8 cellular contexts compared by ENCODE assay signal in genomic region chr4:153152453-153153338, GRCh38. TPM values are rescaled to one million over a fixed set of nuclear protein-coding genes. Genes with fewer than 3 reads are reported as not detected.
DNase-seq lines count a peak whose midpoint lies in the region; ATAC-seq, FAIRE-seq and TF ChIP-seq lines count a peak whose summit lies in the region.

No MANE protein-coding gene starts in this region.

- ATAC-seq in HG02763 (IDR thresholded peaks at IDR 0.05; ENCODE audit: unreplicated experiment) (peak; percentile 14), HepG2 (peak; percentile 63), GM21526 (IDR thresholded peaks at IDR 0.05; ENCODE audit: low FRiP score, unreplicated experiment) (no peak)

- intact Hi-C loops in HepG2 (cut with micrococcal nuclease; ENCODE audit: unreplicated experiment): no loop called here

- TF ChIP-seq EP300 in HepG2 (IDR thresholded peaks at IDR 0.05; ENCODE audit: low read depth in 2 of 2, low read length in 2 of 2): no peak
- TF ChIP-seq EP300 in HepG2 (CRISPR knock-in tag; IDR thresholded peaks at IDR 0.05; ENCODE audit: borderline replicate concordance): no peak

- no TSS peak for BruUV-seq in HepG2 (replicated peaks; lab: Mats Ljungman, UMichigan)

- peaks cover 18% of the 10 kb centered on the region for H3K4me1 ChIP-seq in HepG2 (ENCODE audit: insufficient read depth, low read length)

- no peaks in the 10 kb centered on the region for H4K20me1 ChIP-seq in HepG2 (ENCODE audit: insufficient read depth, low read length)

- WGBS in HepG2 (ENCODE audit: low lambda C conversion rate): 20% methylated on average over 28 of the region's 45 CpGs

- no peak overlapping the region for H3K27ac ChIP-seq in HepG2 (ENCODE audit: extremely low read length, insufficient read depth, low read length)

- FAIRE-seq in HepG2 (lab: Jason Lieb, UNC): no peak

- no peak overlapping the region for H3K9ac ChIP-seq in HepG2 (ENCODE audit: insufficient read depth, low read depth, low read length)

- CTCF ChIA-PET in HepG2 (lab: Yijun Ruan, JAX; ENCODE audit: low intra/inter-chr PET ratio, low total read pairs): no interaction called here

- TF ChIP-seq CTCF in HepG2 (CRISPR knock-in tag; IDR thresholded peaks at IDR 0.05): no peak

- H2AFZ ChIP-seq in HepG2 (ENCODE audit: low read length): no peak overlapping the region

- no peak for TF ChIP-seq RAD21 in HepG2 (CRISPR knock-in tag; IDR thresholded peaks at IDR 0.05)

- no peaks in the 10 kb centered on the region for H3K9me3 ChIP-seq in HepG2 (ENCODE audit: low read length)

- no peaks in the 10 kb centered on the region for H3K36me3 ChIP-seq in HepG2 (replicated peaks in 1 of 2; ENCODE audit: control insufficient read depth in 1 of 2, insufficient read depth in 2 of 2, low read length in 2 of 2)

- H3K27me3 ChIP-seq in HepG2 (ENCODE audit: control insufficient read depth in 1 of 2, insufficient read depth in 2 of 2, low read length in 2 of 2): peaks cover 6 to 47% of the 10 kb centered on the region in 2 experiments

- peak overlapping the region; percentile 83 for H3K4me2 ChIP-seq in HepG2 (ENCODE audit: low read depth, low read length)

- peak overlapping the region; percentile 31 to 67 (median 50); a peak in 4 of 6 replicates for H3K4me3 ChIP-seq in HepG2 (replicated peaks in 1 of 3; ENCODE audit: insufficient read depth in 1 of 3, low read depth in 2 of 3, low read length in 3 of 3)

- peak; percentile 19 for DNase-seq in GM03348 (ENCODE audit: low spot score)
- peak; percentile 22 for DNase-seq in NCI-H187 treated with DMSO at 0.1 percent for 48 hours (lab: John Stamatoyannopoulos, UW)
- peak; percentile 37 for DNase-seq in activated CD4-positive, alpha-beta T cell treated with anti-CD3 and anti-CD28 coated beads for 1 hour
- DNase-seq in cerebellar cortex (ENCODE audit: low spot score): peak; percentile 44
- no peak for DNase-seq in HepG2 (ENCODE audit: low spot score)
- DNase-seq in stimulated activated CD4-positive, alpha-beta T cell treated with anti-CD3 and anti-CD28 coated beads, Interleukin-4, amount 100 ng/mL, for 24 hours: peak; percentile 73

- no peaks in the 10 kb centered on the region for H3K79me2 ChIP-seq in HepG2 (ENCODE audit: insufficient read depth, low read length)

- TF ChIP-seq POLR2A in HepG2 (IDR thresholded peaks at IDR 0.05; ENCODE audit: insufficient read depth in 1 of 2, low read depth in 2 of 2, low read length in 2 of 2): no peak

- in situ Hi-C loops in HepG2 (cut with HindIII; ENCODE audit: extremely low pct_ligation_motif_present, low pct_unique_long_range_greater_than_20kb): loop anchor here (10.0 kb wide), 1 partner anchor 422 kb away; no protein-coding TSS in a partner anchor

- POLR2A ChIA-PET in HepG2 (lab: Yijun Ruan, JAX): no interaction called here

TF ChIP-seq in HepG2, 621 proteins besides CTCF, POLR2A, EP300 and RAD21 (continues in another document):
- TF ChIP-seq, protein P1, sequence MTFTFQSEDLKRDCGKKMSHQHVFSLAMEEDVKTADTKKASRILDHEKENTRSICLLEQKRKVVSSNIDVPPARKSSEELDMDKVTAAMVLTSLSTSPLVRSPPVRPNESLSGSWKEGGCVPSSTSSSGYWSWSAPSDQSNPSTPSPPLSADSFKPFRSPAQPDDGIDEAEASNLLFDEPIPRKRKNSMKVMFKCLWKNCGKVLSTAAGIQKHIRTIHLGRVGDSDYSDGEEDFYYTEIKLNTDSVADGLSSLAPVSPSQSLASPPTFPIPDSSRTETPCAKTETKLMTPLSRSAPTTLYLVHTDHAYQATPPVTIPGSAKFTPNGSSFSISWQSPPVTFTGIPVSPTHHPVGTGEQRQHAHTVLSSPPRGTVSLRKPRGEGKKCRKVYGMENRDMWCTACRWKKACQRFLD (CRISPR knock-in tag; IDR thresholded peaks at IDR 0.05; ENCODE audit: borderline replicate concordance): no peak
- TF ChIP-seq ZBTB42 (CRISPR knock-in tag; IDR thresholded peaks at IDR 0.05) (no peak), ZNF691 (CRISPR knock-in tag; IDR thresholded peaks at IDR 0.05; ENCODE audit: borderline replicate concordance, low read depth) (no peak), ZNF605 (CRISPR knock-in tag; IDR thresholded peaks at IDR 0.05) (0 out of 2 replicates have a peak, but pooled peaks have one; percentile 26), GABPB1 (CRISPR knock-in tag; IDR thresholded peaks at IDR 0.05) (no peak), ZBTB37 (CRISPR knock-in tag; IDR thresholded peaks at IDR 0.05) (no peak), ZFP36L1 (CRISPR knock-in tag; IDR thresholded peaks at IDR 0.05) (no peak), KLF9 (CRISPR knock-in tag; IDR thresholded peaks at IDR 0.05; ENCODE audit: low read depth) (no peak), ZNF281 (CRISPR knock-in tag; IDR thresholded peaks at IDR 0.05; ENCODE audit: borderline replicate concordance) (no peak; the same call in 1 of the 2 replicates)
- TF ChIP-seq, protein P2, sequence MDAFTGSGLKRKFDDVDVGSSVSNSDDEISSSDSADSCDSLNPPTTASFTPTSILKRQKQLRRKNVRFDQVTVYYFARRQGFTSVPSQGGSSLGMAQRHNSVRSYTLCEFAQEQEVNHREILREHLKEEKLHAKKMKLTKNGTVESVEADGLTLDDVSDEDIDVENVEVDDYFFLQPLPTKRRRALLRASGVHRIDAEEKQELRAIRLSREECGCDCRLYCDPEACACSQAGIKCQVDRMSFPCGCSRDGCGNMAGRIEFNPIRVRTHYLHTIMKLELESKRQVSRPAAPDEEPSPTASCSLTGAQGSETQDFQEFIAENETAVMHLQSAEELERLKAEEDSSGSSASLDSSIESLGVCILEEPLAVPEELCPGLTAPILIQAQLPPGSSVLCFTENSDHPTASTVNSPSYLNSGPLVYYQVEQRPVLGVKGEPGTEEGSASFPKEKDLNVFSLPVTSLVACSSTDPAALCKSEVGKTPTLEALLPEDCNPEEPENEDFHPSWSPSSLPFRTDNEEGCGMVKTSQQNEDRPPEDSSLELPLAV (CRISPR knock-in tag; conservative IDR thresholded peaks at IDR 0.05; ENCODE audit: low read depth): no peak

RNA-seq across cellular contexts. Expression of gene TRIM2, which starts 51.5 kb away (rescaled TPM):
- total RNA-seq in HepG2 (2016; rRNA removed; fragmentation: Illumina TruSeq; extraction: Trizol): 4.2 and 7.0 TPM in 2 replicates
- 1.8 and 2.6 TPM in 2 replicates for total RNA-seq in HepG2 (2016; cell fraction: cytosol; rRNA removed; fragmentation: Illumina TruSeq; extraction: Trizol; ENCODE audit: low read depth)
- total RNA-seq in HepG2 (2016; cell fraction: insoluble cytoplasmic fraction; rRNA removed; fragmentation: Illumina TruSeq; extraction: Trizol): 3.7 and 4.1 TPM in 2 replicates
- total RNA-seq in HepG2 (2016; cell fraction: membrane; rRNA removed; fragmentation: Illumina TruSeq; extraction: Trizol): 1.2 and 1.3 TPM in 2 replicates
- 5.2 and 6.5 TPM in 2 replicates for total RNA-seq in HepG2 (2016; cell fraction: nucleus; rRNA removed; fragmentation: Illumina TruSeq; extraction: Trizol)
- polyA plus RNA-seq in HepG2 (2011; rRNA removed): 2.1 and 2.9 TPM in 2 replicates
- 2.1 and 2.4 TPM in 2 replicates for polyA plus RNA-seq in HepG2 (2011; cell fraction: cytosol; rRNA removed)
- polyA plus RNA-seq in HepG2 (2011; cell fraction: nucleus; rRNA removed): 2.8 and 4.0 TPM in 2 replicates
- 1.9 and 2.8 TPM in 2 replicates for polyA plus RNA-seq in HepG2 (2012)
- polyA plus RNA-seq in HepG2 (2016; cell fraction: cytosol; fragmentation: Illumina TruSeq; extraction: Trizol; ENCODE audit: low read depth): 0.27 and 0.29 TPM in 2 replicates
- polyA plus RNA-seq in HepG2 (2016; cell fraction: insoluble cytoplasmic fraction; fragmentation: Illumina TruSeq; extraction: Trizol; ENCODE audit: low read depth): 2.8 and 2.9 TPM in 2 replicates
- 0.50 and 0.55 TPM in 2 replicates for polyA plus RNA-seq in HepG2 (2016; cell fraction: membrane; fragmentation: Illumina TruSeq; extraction: Trizol; ENCODE audit: low read depth)
- polyA plus RNA-seq in HepG2 (2016; cell fraction: nucleus; fragmentation: Illumina TruSeq; extraction: Trizol; ENCODE audit: insufficient read depth, low read depth): 2.9 and 3.5 TPM in 2 replicates
- 10.3 and 18.9 TPM in 2 replicates for polyA minus RNA-seq in HepG2 (2011; rRNA and poly(A)+ RNA removed; ENCODE audit: low replicate concordance)
- polyA minus RNA-seq in HepG2 (2011; cell fraction: cytosol; rRNA and poly(A)+ RNA removed): 4.3 and 6.3 TPM in 2 replicates
- polyA minus RNA-seq in HepG2 (2011; cell fraction: nucleus; rRNA and poly(A)+ RNA removed): 10.4 and 12.2 TPM in 2 replicates
